In genomic region chr14:33767721-33768457, GRCh38 we compare ENCODE assay signal across 21 cellular contexts.
DNase-seq lines count a peak whose midpoint lies in the region; ATAC-seq and TF ChIP-seq lines count a peak whose summit lies in the region.
"Had no signal": no experiment of that assay in that cellular context is flagged by ENCODE, and none has a peak within 500 bp of the region (broad histone marks: within the 10 kb centered on the region; RNA-seq: fewer than 3 reads in every experiment).

No MANE protein-coding gene starts in this region.

- DNase-seq in GM23248 (peak; percentile 44), posterior vena cava (ENCODE audit: low spot score) (no peak), glutamatergic neuron (no peak)
- DNase-seq: activated CD4-positive, alpha-beta memory T cell treated with anti-CD3 and anti-CD28 coated beads for 36 hours; activated naive CD8-positive, alpha-beta T cell treated with anti-CD3 and anti-CD28 coated beads for 36 hours; activated T-cell treated with anti-CD3 and anti-CD28 coated beads, Interleukin-2, amount 50 U/mL, for 72 hours; DMS53; effector CD4-positive, alpha-beta T cell; KBM-7; NCI-H1092 treated with DMSO at 0.1 percent for 48 hours; NCI-H2107; NCI-H748 treated with DMSO at 0.1 percent for 48 hours; occipital lobe; small intestine had no signal

- peaks cover 15% of the 10 kb centered on the region for H3K4me1 ChIP-seq in GM23248 (ENCODE audit: insufficient read depth)

- H2AFZ ChIP-seq in GM23248 = peak overlapping the region; percentile 18; the same call in 1 of the 2 replicates

- H3K4me1 Mint-ChIP-seq in brain (peaks cover 67% of the 10 kb centered on the region), glutamatergic neuron (ENCODE audit: low read depth, unreplicated experiment) (peaks cover 30% of the 10 kb centered on the region)
- H3K4me1 Mint-ChIP-seq: activated naive CD8-positive, alpha-beta T cell treated with anti-CD3 and anti-CD28 coated beads for 36 hours had no signal

- H3K4me3 Mint-ChIP-seq in brain (no peak overlapping the region), glutamatergic neuron (ENCODE audit: unreplicated experiment) (no peak overlapping the region)
- H3K4me3 Mint-ChIP-seq: activated CD4-positive, alpha-beta memory T cell treated with anti-CD3 and anti-CD28 coated beads for 36 hours; activated naive CD8-positive, alpha-beta T cell treated with anti-CD3 and anti-CD28 coated beads for 36 hours; activated T-cell treated with anti-CD3 and anti-CD28 coated beads, Interleukin-2, amount 50 U/mL, for 72 hours had no signal

- H3K27me3 Mint-ChIP-seq in brain (no peaks in the 10 kb centered on the region), glutamatergic neuron (ENCODE audit: unreplicated experiment) (no peaks in the 10 kb centered on the region)

- TF ChIP-seq CTCF in brain (conservative IDR thresholded peaks at IDR 0.05) = no peak
- no peak for TF ChIP-seq CTCF in glutamatergic neuron (IDR thresholded peaks at IDR 0.05; ENCODE audit: partially characterized antibody, unreplicated experiment)

- H3K27ac ChIP-seq in GM23248 = peak overlapping the region; percentile 0; the same call in 1 of the 2 replicates
- peak overlapping the region; percentile 31 for H3K27ac ChIP-seq in layer of hippocampus (ENCODE audit: low read depth, low read length)
- H3K27ac ChIP-seq in temporal lobe (ENCODE audit: low read depth, low read length) = peak overlapping the region; percentile 50
- H3K27ac ChIP-seq: cardiac muscle cell, thoracic aorta had no signal

- peaks cover 0 to 4% (median 0%) of the 10 kb centered on the region in 5 experiments for H3K9me3 Mint-ChIP-seq in brain
- no peaks in the 10 kb centered on the region for H3K9me3 Mint-ChIP-seq in glutamatergic neuron (ENCODE audit: unreplicated experiment)
- H3K9me3 Mint-ChIP-seq: activated CD4-positive, alpha-beta memory T cell treated with anti-CD3 and anti-CD28 coated beads for 36 hours; activated naive CD8-positive, alpha-beta T cell treated with anti-CD3 and anti-CD28 coated beads for 36 hours; activated T-cell treated with anti-CD3 and anti-CD28 coated beads, Interleukin-2, amount 50 U/mL, for 72 hours had no signal

- no peak for ATAC-seq in GM18858 (IDR thresholded peaks at IDR 0.05; ENCODE audit: unreplicated experiment)
- ATAC-seq: activated T-cell treated with anti-CD3 and anti-CD28 coated beads, Interleukin-2, amount 50 U/mL, for 72 hours had no signal

- peaks cover 13% of the 10 kb centered on the region for H3F3A ChIP-seq in GM23248 (ENCODE audit: insufficient read depth)

- in situ Hi-C loops in GM23248 (cut with MboI) = no loop called here

- 62 to 64% methylated on average over 4 of the region's 4 CpGs for WGBS in GM23248 (ENCODE audit: low coverage in 1 of 2, low lambda C conversion rate in 2 of 2, missing lambda C conversion rate in 2 of 2), 2 experiments

- no peak overlapping the region for H3K9ac ChIP-seq in GM23248

- H3K4me3 ChIP-seq in GM23248 = no peak overlapping the region
- H3K4me3 ChIP-seq: cardiac muscle cell, HAP-1, thoracic aorta had no signal

- H4K20me1 ChIP-seq in GM23248 (ENCODE audit: insufficient read depth) = no peaks in the 10 kb centered on the region

- H3K9me2 ChIP-seq in GM23248 (ENCODE audit: insufficient read depth) = no peaks in the 10 kb centered on the region

- intact Hi-C loops in posterior vena cava (cut with DNase I) = no loop called here

- peak overlapping the region; percentile 7 for H3K4me2 ChIP-seq in GM23248 (ENCODE audit: unreplicated experiment)

- H3K36me3 Mint-ChIP-seq in brain (peaks cover 4% of the 10 kb centered on the region), glutamatergic neuron (ENCODE audit: unreplicated experiment) (no peaks in the 10 kb centered on the region)
- H3K36me3 Mint-ChIP-seq: activated CD4-positive, alpha-beta memory T cell treated with anti-CD3 and anti-CD28 coated beads for 36 hours; activated naive CD8-positive, alpha-beta T cell treated with anti-CD3 and anti-CD28 coated beads for 36 hours had no signal

- H3K36me3 ChIP-seq in GM23248 (ENCODE audit: low read depth) = no peaks in the 10 kb centered on the region
- H3K36me3 ChIP-seq: cardiac muscle cell, HAP-1, thoracic aorta had no signal

- H3K27me3 ChIP-seq in GM23248 (replicated peaks; ENCODE audit: insufficient read depth) (no peaks in the 10 kb centered on the region), layer of hippocampus (ENCODE audit: control insufficient read depth, insufficient read depth, low read length) (no peaks in the 10 kb centered on the region)
- H3K27me3 ChIP-seq: cardiac muscle cell had no signal

- no peaks in the 10 kb centered on the region for H3K79me2 ChIP-seq in GM23248 (ENCODE audit: insufficient read depth)

- H3K9me3 ChIP-seq in GM23248 (ENCODE audit: low read depth) = no peaks in the 10 kb centered on the region
- H3K9me3 ChIP-seq: HAP-1, thoracic aorta had no signal

- H3K27ac Mint-ChIP-seq in brain (peak overlapping the region in 3 of 5 experiments; percentile 16 to 89 (median 61)), glutamatergic neuron (ENCODE audit: unreplicated experiment) (no peak overlapping the region)
- H3K27ac Mint-ChIP-seq: activated CD4-positive, alpha-beta memory T cell treated with anti-CD3 and anti-CD28 coated beads for 36 hours; activated naive CD8-positive, alpha-beta T cell treated with anti-CD3 and anti-CD28 coated beads for 36 hours; activated T-cell treated with anti-CD3 and anti-CD28 coated beads, Interleukin-2, amount 50 U/mL, for 72 hours had no signal

Comparison
In these comparisons a context has a peak if more than half of its experiments do, and no peak if none do; other contexts are left out.
1. H3K27ac ChIP-seq: peak in every context shown above with its lines; median percentile 50 in temporal lobe; 31 in layer of hippocampus; 0 in GM23248.